ENCODE assay signal across 13 cellular contexts in genomic region chr5:103224894-103225246, GRCh38. TPM values are rescaled to one million over a fixed set of nuclear protein-coding genes. Genes with fewer than 3 reads are reported as not detected.
A peak's percentile ranks its signal among the peaks of the same experiment; 100 is the strongest.
DNase-seq lines count a peak whose midpoint lies in the region; ATAC-seq and TF ChIP-seq lines count a peak whose summit lies in the region.
"Had no signal": no experiment of that assay in that cellular context is flagged by ENCODE, and none has a peak within 500 bp of the region (broad histone marks: within the 10 kb centered on the region; RNA-seq: fewer than 3 reads in every experiment).

No MANE protein-coding gene starts in this region.

- TF ChIP-seq CTCF in Caco-2 (IDR thresholded peaks at IDR 0.05; ENCODE audit: insufficient read depth in 1 of 2, low read depth in 1 of 2, low read length in 1 of 2, severe bottlenecking in 1 of 2, unreplicated experiment in 1 of 2), result no peak
- no peak for TF ChIP-seq CTCF in HEK293 (tag by site-specific recombination; IDR thresholded peaks at IDR 0.05)
- peak; percentile 65 for TF ChIP-seq CTCF in RWPE2 (IDR thresholded peaks at IDR 0.05; ENCODE audit: poor library complexity, severe bottlenecking)
- TF ChIP-seq CTCF in nephron progenitor cell (IDR thresholded peaks at IDR 0.05), result peak; percentile 5
- TF ChIP-seq CTCF in dorsolateral prefrontal cortex (IDR thresholded peaks at IDR 0.05 in 54 of 56, conservative IDR thresholded peaks at IDR 0.05 in 2 of 56; ENCODE audit: low read depth in 1 of 56, partially characterized antibody in 56 of 56), result peak in 4 of 56 donors; percentile 1 to 15 (median 2)
- no peak for TF ChIP-seq CTCF in ovary (IDR thresholded peaks at IDR 0.05)

- H3K36me3 ChIP-seq in Caco-2 (ENCODE audit: control insufficient read depth, insufficient read depth, low read length) (no peaks in the 10 kb centered on the region), HEK293 (ENCODE audit: control insufficient read depth in 2 of 2, insufficient read depth in 1 of 2, low read length in 2 of 2) (no peaks in the 10 kb centered on the region), RWPE2 (ENCODE audit: low read depth) (no peaks in the 10 kb centered on the region), ovary (no peaks in the 10 kb centered on the region)
- H3K36me3 ChIP-seq: left ventricle myocardium inferior, tibial artery had no signal

- CTCF ChIA-PET in Caco-2 (lab: Charles Lee), result interaction anchor here (0.6 to 1.1 kb wide), 11 partner anchors 28 to 689 kb away, joined by 3 to 7 read pairs (median 3); partner anchors contain the start of genes GIN1, MACIR and PPIP5K2
- CTCF ChIA-PET in HEK293 (lab: Yijun Ruan, JAX), result interaction anchor here (0.6 to 2.6 kb wide), 28 partner anchors 8 to 1543 kb away, joined by 3 to 16 read pairs (median 4); no protein-coding TSS in a partner anchor

- peak overlapping the region; percentile 37 for H3K4me3 Mint-ChIP-seq in Caco-2 (ENCODE audit: unreplicated experiment)
- H3K4me3 Mint-ChIP-seq in nephron progenitor cell, result no peak overlapping the region
- H3K4me3 Mint-ChIP-seq: activated naive CD4-positive, alpha-beta T cell treated with anti-CD3 and anti-CD28 coated beads, Interleukin-2, amount 50 U/mL, for 24 hours; stimulated activated naive CD8-positive, alpha-beta T cell treated with anti-CD3 and anti-CD28 coated beads, Interleukin-15, Interleukin-2, amounts not matched to agents 100 ng/mL and 50 ng/mL, for 24 hours had no signal

- no peak for TF ChIP-seq EP300 in ovary (IDR thresholded peaks at IDR 0.05)

- DNase-seq in Caco-2, result no peak
- no peak for DNase-seq in RWPE2 (ENCODE audit: low spot score)
- no peak for DNase-seq in nephron progenitor cell
- DNase-seq in dorsolateral prefrontal cortex, result no peak
- no peak for DNase-seq in ovary
- DNase-seq in islet precursor cell, result no peak
- DNase-seq: left ventricle myocardium inferior, T1000, tibial artery had no signal

- no peak for TF ChIP-seq POLR2A in ovary (IDR thresholded peaks at IDR 0.05)

- H3K27me3 Mint-ChIP-seq in Caco-2 (ENCODE audit: insufficient read depth, unreplicated experiment) (no peaks in the 10 kb centered on the region), nephron progenitor cell (ENCODE audit: low read depth, poor library complexity) (peaks cover 3% of the 10 kb centered on the region)

- H3K4me3 ChIP-seq in Caco-2 (ENCODE audit: low read depth, low read length), result no peak overlapping the region
- H3K4me3 ChIP-seq in HEK293 (ENCODE audit: low read depth, low read length), result no peak overlapping the region
- H3K4me3 ChIP-seq in RWPE2 (ENCODE audit: severe bottlenecking), result no peak overlapping the region
- H3K4me3 ChIP-seq in dorsolateral prefrontal cortex, result no peak overlapping the region
- H3K4me3 ChIP-seq in ovary, result no peak overlapping the region
- H3K4me3 ChIP-seq: left ventricle myocardium inferior, smooth muscle cell, tibial artery had no signal

- H3K4me1 Mint-ChIP-seq in Caco-2 (ENCODE audit: low read depth, unreplicated experiment) (no peaks in the 10 kb centered on the region), nephron progenitor cell (peaks cover 9% of the 10 kb centered on the region)
- H3K4me1 Mint-ChIP-seq: activated naive CD4-positive, alpha-beta T cell treated with anti-CD3 and anti-CD28 coated beads, Interleukin-2, amount 50 U/mL, for 24 hours had no signal

- H3K27ac ChIP-seq in HEK293 (ENCODE audit: extremely low read depth, low read depth, low read length) (no peak overlapping the region), RWPE2 (ENCODE audit: poor library complexity, severe bottlenecking) (no peak overlapping the region), dorsolateral prefrontal cortex (no peak overlapping the region), ovary (no peak overlapping the region)
- H3K27ac ChIP-seq: left ventricle myocardium inferior, tibial artery had no signal

- BruUV-seq in Caco-2 (replicated peaks; lab: Mats Ljungman, UMichigan), result no TSS peak

- H3K27ac Mint-ChIP-seq in Caco-2 (ENCODE audit: unreplicated experiment) (no peak overlapping the region), nephron progenitor cell (no peak overlapping the region)
- H3K27ac Mint-ChIP-seq: activated naive CD4-positive, alpha-beta T cell treated with anti-CD3 and anti-CD28 coated beads, Interleukin-2, amount 50 U/mL, for 24 hours; stimulated activated naive CD8-positive, alpha-beta T cell treated with anti-CD3 and anti-CD28 coated beads, Interleukin-15, Interleukin-2, amounts not matched to agents 100 ng/mL and 50 ng/mL, for 24 hours had no signal

- H3K27me3 ChIP-seq in Caco-2 (replicated peaks; ENCODE audit: control insufficient read depth, insufficient read depth, low read length), result no peaks in the 10 kb centered on the region
- peaks cover 2% of the 10 kb centered on the region for H3K27me3 ChIP-seq in RWPE2 (ENCODE audit: insufficient read depth, poor library complexity, severe bottlenecking)
- H3K27me3 ChIP-seq in dorsolateral prefrontal cortex, result peaks cover 0 to 2% (median 0%) of the 10 kb centered on the region in 45 donors
- H3K27me3 ChIP-seq in ovary, result no peaks in the 10 kb centered on the region
- H3K27me3 ChIP-seq: tibial artery had no signal

- POLR2A ChIA-PET in Caco-2 (lab: Charles Lee) (interaction anchor here (1.0 kb wide), 1 partner anchor 34 kb away, joined by 3 read pairs; the partner anchor contains the start of gene MACIR), HEK293 (lab: Yijun Ruan, JAX) (interaction anchor here (2.1 kb wide), 1 partner anchor 33 kb away, joined by 11 read pairs; the partner anchor contains the start of gene MACIR)

- intact Hi-C loops in Caco-2 (cut with micrococcal nuclease; ENCODE audit: unreplicated experiment), result loop anchor here (1.0 to 10.0 kb wide), 7 partner anchors 160 to 689 kb away; no protein-coding TSS in a partner anchor
- intact Hi-C loops in dorsolateral prefrontal cortex (cut with DNase I), result no loop called here
- intact Hi-C loops in ovary (cut with DNase I), result no loop called here

- H3K4me1 ChIP-seq in Caco-2, result no peaks in the 10 kb centered on the region
- no peaks in the 10 kb centered on the region for H3K4me1 ChIP-seq in HEK293 (ENCODE audit: control insufficient read depth, insufficient read depth, low read length)
- H3K4me1 ChIP-seq in RWPE2 (ENCODE audit: insufficient read depth, poor library complexity, severe bottlenecking), result no peaks in the 10 kb centered on the region
- H3K4me1 ChIP-seq in ovary (ENCODE audit: insufficient read depth), result no peaks in the 10 kb centered on the region
- H3K4me1 ChIP-seq: left ventricle myocardium inferior, tibial artery had no signal

- H3K9me3 ChIP-seq in Caco-2 (no peaks in the 10 kb centered on the region), HEK293 (ENCODE audit: control insufficient read depth, insufficient read depth, low read depth, low read length) (no peaks in the 10 kb centered on the region), RWPE2 (ENCODE audit: severe bottlenecking) (no peaks in the 10 kb centered on the region), ovary (no peaks in the 10 kb centered on the region)
- H3K9me3 ChIP-seq: left ventricle myocardium inferior, tibial artery had no signal

- H3K36me3 Mint-ChIP-seq in Caco-2 (ENCODE audit: insufficient read depth, unreplicated experiment), result no peaks in the 10 kb centered on the region
- peaks cover under 1% of the 10 kb centered on the region for H3K36me3 Mint-ChIP-seq in nephron progenitor cell (ENCODE audit: low read depth)
- H3K36me3 Mint-ChIP-seq: activated naive CD4-positive, alpha-beta T cell treated with anti-CD3 and anti-CD28 coated beads, Interleukin-2, amount 50 U/mL, for 24 hours had no signal

- H3K9me3 Mint-ChIP-seq in Caco-2 (ENCODE audit: unreplicated experiment) (no peaks in the 10 kb centered on the region), nephron progenitor cell (peaks cover 12% of the 10 kb centered on the region)
- H3K9me3 Mint-ChIP-seq: activated naive CD4-positive, alpha-beta T cell treated with anti-CD3 and anti-CD28 coated beads, Interleukin-2, amount 50 U/mL, for 24 hours; stimulated activated naive CD8-positive, alpha-beta T cell treated with anti-CD3 and anti-CD28 coated beads, Interleukin-15, Interleukin-2, amounts not matched to agents 100 ng/mL and 50 ng/mL, for 24 hours had no signal

- ATAC-seq in RWPE2 (ENCODE audit: low read depth), result peak; percentile 7; the same call in 1 of the 3 replicates

- WGBS in ovary, 3 donors, result 84 to 87% (median 87%) methylated on average over 5 of the region's 5 CpGs

TF ChIP-seq in HEK293, 187 proteins besides CTCF, POLR2A, EP300 and RAD21:
- no peak for TF ChIP-seq ZBTB21 (tag by site-specific recombination; IDR thresholded peaks at IDR 0.05)
- peak; percentile 7; the same call in 1 of the 2 replicates for TF ChIP-seq ZNF610 (tag by site-specific recombination; IDR thresholded peaks at IDR 0.05; ENCODE audit: borderline replicate concordance)

RNA-seq across cellular contexts. Expression of gene MACIR, which starts 33.7 kb away (rescaled TPM):
- 4.1 and 5.2 TPM in 2 replicates for total RNA-seq in Caco-2 (2022)
- total RNA-seq in dorsolateral prefrontal cortex, result 10 to 100 TPM; 21.8 to 45.7 (median 34.8) TPM
- total RNA-seq in ovary, result 1 to 10 TPM; 3.4 to 6.3 (median 4.1) TPM
- 1 to 10 TPM; 5.8 to 7.2 TPM for polyA plus RNA-seq in ovary

Comparison
In these comparisons a context has a peak if more than half of its experiments do, and no peak if none do; other contexts are left out.
1. CTCF ChIP-seq: peak in RWPE2 (single experiment) and nephron progenitor cell (single experiment); none in Caco-2 (0 of 2), HEK293 (single experiment) and ovary (0 of 3).